ENCODE assay signal across 8 cellular contexts in genomic region chr1:155250246-155250632, GRCh38. TPM values are rescaled to one million over a fixed set of nuclear protein-coding genes. Genes with fewer than 3 reads are reported as not detected.
DNase-seq lines count a peak whose midpoint lies in the region; ATAC-seq and TF ChIP-seq lines count a peak whose summit lies in the region.

No MANE protein-coding gene starts in this region.

- no peaks in the 10 kb centered on the region for H3K36me3 Mint-ChIP-seq in T-helper 17 cell (ENCODE audit: low read depth)
- peaks cover 16% of the 10 kb centered on the region for H3K36me3 Mint-ChIP-seq in nephron progenitor cell (ENCODE audit: low read depth)

- H3K4me1 ChIP-seq in mesenchymal stem cell (ENCODE audit: control insufficient read depth, insufficient read depth, low read depth, low read length) = peaks cover 23% of the 10 kb centered on the region

- no peaks in the 10 kb centered on the region for H3K27me3 Mint-ChIP-seq in T-helper 17 cell
- H3K27me3 Mint-ChIP-seq in nephron progenitor cell (ENCODE audit: low read depth, poor library complexity) = no peaks in the 10 kb centered on the region

- H3K27ac Mint-ChIP-seq in T-helper 17 cell (no peak overlapping the region), nephron progenitor cell (no peak overlapping the region)

- no peaks in the 10 kb centered on the region for H3K9me3 Mint-ChIP-seq in nephron progenitor cell

- H3K4me1 Mint-ChIP-seq in T-helper 17 cell = peaks cover 26% of the 10 kb centered on the region
- peaks cover 44% of the 10 kb centered on the region for H3K4me1 Mint-ChIP-seq in nephron progenitor cell

- H3K14ac ChIP-seq in mesenchymal stem cell (ENCODE audit: low read length in 2 of 2) = peak overlapping the region in 1 of 2 experiments; percentile 82

- H3K4me3 Mint-ChIP-seq in T-helper 17 cell = peak overlapping the region; percentile 71
- H3K4me3 Mint-ChIP-seq in nephron progenitor cell = no peak overlapping the region

- 46% methylated on average over 21 of the region's 28 CpGs for WGBS in mesenchymal stem cell
- 28 to 40% methylated on average over 23 to 24 of the region's 28 CpGs for WGBS in lower leg skin, 2 donors

- H3K4me2 ChIP-seq in mesenchymal stem cell (ENCODE audit: low read length, poor library complexity, severe bottlenecking) = peak overlapping the region; percentile 31

- no peaks in the 10 kb centered on the region for H3K27me3 ChIP-seq in mesenchymal stem cell (ENCODE audit: control insufficient read depth in 1 of 2, insufficient read depth in 1 of 2, low read length in 2 of 2)

- H2BK5ac ChIP-seq in mesenchymal stem cell (ENCODE audit: low read depth, low read length, poor library complexity, severe bottlenecking) = no peak overlapping the region

- no peak for TF ChIP-seq POLR2A in lower leg skin (IDR thresholded peaks at IDR 0.05)

- ATAC-seq in GM21737 (IDR thresholded peaks at IDR 0.05; ENCODE audit: unreplicated experiment) (peak; percentile 11), T-helper 17 cell (peak; percentile 16)

- no peak overlapping the region for H3K27ac ChIP-seq in mesenchymal stem cell (ENCODE audit: low read length, poor library complexity, severe bottlenecking)

- H3K79me1 ChIP-seq in mesenchymal stem cell (replicated peaks; ENCODE audit: low read length, poor library complexity, severe bottlenecking) = peaks cover 15% of the 10 kb centered on the region

- H3K4ac ChIP-seq in mesenchymal stem cell (ENCODE audit: low read depth in 1 of 2, low read length in 2 of 2) = peak overlapping the region in 1 of 2 experiments; percentile 79

- H3K23ac ChIP-seq in mesenchymal stem cell (ENCODE audit: low read length in 2 of 2) = no peak overlapping the region

- peaks cover 41 to 43% of the 10 kb centered on the region in 2 experiments for H3K36me3 ChIP-seq in mesenchymal stem cell (ENCODE audit: control insufficient read depth in 1 of 2, insufficient read depth in 2 of 2, low read depth in 1 of 2, low read length in 2 of 2)

- H2BK12ac ChIP-seq in mesenchymal stem cell (ENCODE audit: low read length in 2 of 2) = peak overlapping the region in 1 of 2 experiments; percentile 45

- H3K9me3 ChIP-seq in T-helper 17 cell (ENCODE audit: control insufficient read depth, low read length, poor library complexity, severe bottlenecking) = no peaks in the 10 kb centered on the region
- no peaks in the 10 kb centered on the region for H3K9me3 ChIP-seq in mesenchymal stem cell (ENCODE audit: control insufficient read depth, low read length)

- intact Hi-C loops in lower leg skin (cut with DNase I; ENCODE audit: low total_unique reads) = loop anchor here (5.0 kb wide), 1 partner anchor 72 kb away; the partner anchor contains the start of gene RUSC1

- no peak overlapping the region for H3K4me3 ChIP-seq in mesenchymal stem cell (ENCODE audit: insufficient read depth in 1 of 2, low read depth in 1 of 2, low read length in 2 of 2)
- H3K4me3 ChIP-seq in lower leg skin (ENCODE audit: low read depth, poor library complexity, severe bottlenecking) = no peak overlapping the region

- TF ChIP-seq CTCF in nephron progenitor cell (IDR thresholded peaks at IDR 0.05) = no peak
- TF ChIP-seq CTCF in lower leg skin (IDR thresholded peaks at IDR 0.05) = no peak

- H4K8ac ChIP-seq in mesenchymal stem cell (ENCODE audit: low read length) = peak overlapping the region; percentile 99

- H3K18ac ChIP-seq in mesenchymal stem cell (ENCODE audit: low read depth in 1 of 2, low read length in 2 of 2) = peak overlapping the region; percentile 75 to 78

- peak overlapping the region; percentile 59 for H3K9ac ChIP-seq in mesenchymal stem cell (ENCODE audit: low read length)

- no peak overlapping the region for H2AK5ac ChIP-seq in mesenchymal stem cell (ENCODE audit: low read length, severe bottlenecking)

- H2BK120ac ChIP-seq in mesenchymal stem cell (ENCODE audit: low read depth, low read length) = no peak overlapping the region

- H2BK15ac ChIP-seq in mesenchymal stem cell (ENCODE audit: low read depth, poor library complexity, severe bottlenecking) = peak overlapping the region; percentile 34

- peak overlapping the region; percentile 95 for H4K91ac ChIP-seq in mesenchymal stem cell (ENCODE audit: low read length)

- peak overlapping the region; percentile 72 for H2AFZ ChIP-seq in mesenchymal stem cell (ENCODE audit: low read depth, low read length)

- peak; percentile 79 for DNase-seq in CMK (ENCODE audit: low read depth)
- DNase-seq in T-helper 17 cell = no peak
- DNase-seq in mesenchymal stem cell = no peak
- DNase-seq in stimulated activated CD8-positive, alpha-beta memory T cell treated with anti-CD3 and anti-CD28 coated beads, Interleukin-4, amount 100 ng/mL, for 48 hours = no peak
- no peak for DNase-seq in nephron progenitor cell
- DNase-seq in NCI-H1092 (lab: John Stamatoyannopoulos, UW) = no peak
- no peak for DNase-seq in lower leg skin (ENCODE audit: low spot score in 2 of 2)

RNA-seq across cellular contexts. Expression of gene ENTREP3, which starts 5.0 kb away (rescaled TPM):
- 1 to 10 TPM; 8.6 to 9.3 TPM for total RNA-seq in T-helper 17 cell
- 48.4 TPM for polyA plus RNA-seq in mesenchymal stem cell (2013, experiment 1 of 2)
- polyA plus RNA-seq in mesenchymal stem cell (2013, experiment 2 of 2) = 49.3 TPM
- 10 to 100 TPM in 3 of 4 donors, 1 to 10 TPM in 1; 9.6 to 26.0 (median 18.7) TPM for total RNA-seq in lower leg skin

RNA-seq across cellular contexts. Expression of gene SCAMP3, which starts 11.9 kb away (rescaled TPM):
- total RNA-seq in T-helper 17 cell (10 to 100 TPM; 60.1 to 69.4 TPM), lower leg skin (10 to 100 TPM; 67.8 to 96.9 (median 87.6) TPM)
- polyA plus RNA-seq in mesenchymal stem cell (2013, experiment 1 of 2) = 104 TPM
- polyA plus RNA-seq in mesenchymal stem cell (2013, experiment 2 of 2) = 101 TPM

RNA-seq across cellular contexts. Expression of gene CLK2, which starts 23.1 kb away (rescaled TPM):
- 10 to 100 TPM; 54.8 to 57.8 TPM for total RNA-seq in T-helper 17 cell
- polyA plus RNA-seq in mesenchymal stem cell (2013, experiment 1 of 2) = 35.0 TPM
- polyA plus RNA-seq in mesenchymal stem cell (2013, experiment 2 of 2) = 34.0 TPM
- 10 to 100 TPM; 24.6 to 55.8 (median 38.0) TPM for total RNA-seq in lower leg skin

RNA-seq across cellular contexts. Expression of gene HCN3, which starts 27.0 kb away (rescaled TPM):
- total RNA-seq in T-helper 17 cell (1 to 10 TPM; 1.3 to 1.5 TPM), lower leg skin (1 to 10 TPM; 5.4 to 8.5 (median 6.4) TPM)
- 2.0 TPM for polyA plus RNA-seq in mesenchymal stem cell (2013, experiment 1 of 2)
- 1.9 TPM for polyA plus RNA-seq in mesenchymal stem cell (2013, experiment 2 of 2)

RNA-seq across cellular contexts. Expression of gene MTX1, which starts 41.7 kb away (rescaled TPM):
- 10 to 100 TPM; 20.7 to 28.5 TPM for total RNA-seq in T-helper 17 cell
- 39.5 TPM for polyA plus RNA-seq in mesenchymal stem cell (2013, experiment 1 of 2)
- polyA plus RNA-seq in mesenchymal stem cell (2013, experiment 2 of 2) = 38.9 TPM
- total RNA-seq in lower leg skin = 10 to 100 TPM; 20.5 to 54.8 (median 40.8) TPM
